ENCODE assay signal across 8 cellular contexts in the genomic region with DNA sequence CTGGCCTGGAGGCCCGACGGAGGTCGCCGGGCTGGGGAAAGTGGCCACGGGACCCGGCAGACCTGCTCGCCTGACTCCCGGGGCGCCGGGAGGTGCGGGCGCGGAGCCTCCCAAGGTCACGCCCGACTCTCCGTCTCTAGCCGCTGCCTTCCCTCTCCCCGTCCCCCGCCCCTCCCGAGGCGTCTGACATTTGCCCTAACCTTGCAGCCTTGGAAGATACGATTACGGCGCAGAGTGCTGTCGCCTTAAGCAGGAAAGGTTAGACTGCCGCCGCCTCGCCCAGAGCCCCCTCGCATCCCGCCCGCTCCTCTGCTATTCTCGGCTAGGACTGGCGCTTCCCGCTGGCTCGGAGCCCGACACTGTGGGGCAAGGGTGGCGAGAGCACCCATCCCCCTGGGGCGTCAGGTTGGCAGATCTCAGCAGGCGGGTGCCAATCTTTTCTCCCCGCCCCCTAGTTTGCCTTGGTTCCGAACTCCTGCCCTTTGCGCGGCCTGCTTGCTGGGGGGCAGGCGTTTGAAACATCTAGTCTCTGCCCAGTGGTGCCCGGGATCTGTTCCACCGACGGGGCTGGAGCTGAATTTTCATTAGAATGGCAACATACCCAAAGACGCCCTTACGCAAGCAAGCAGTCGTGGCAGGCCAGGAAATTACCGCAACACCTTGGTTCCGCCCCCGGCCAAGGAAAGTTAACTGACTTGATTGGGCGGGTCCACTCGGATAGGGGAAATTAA. TPM values are rescaled to one million over a fixed set of nuclear protein-coding genes. Genes with fewer than 3 reads are reported as not detected.
A peak's percentile ranks its signal among the peaks of the same experiment; 100 is the strongest.
DNase-seq lines count a peak whose midpoint lies in the region; ATAC-seq and TF ChIP-seq lines count a peak whose summit lies in the region.

No MANE protein-coding gene starts in this region.

- peaks cover 27% of the 10 kb centered on the region for H3K36me3 Mint-ChIP-seq in Calu3 (ENCODE audit: insufficient read depth, unreplicated experiment)
- H3K36me3 Mint-ChIP-seq in activated naive CD4-positive, alpha-beta T cell treated with anti-CD3 and anti-CD28 coated beads, Interleukin-2, amount 50 U/mL, for 24 hours, result no peaks in the 10 kb centered on the region

- H3K4me3 ChIP-seq in cardiac muscle cell, result peak overlapping the region; percentile 63
- peak overlapping the region; percentile 85 for H3K4me3 ChIP-seq in urinary bladder (ENCODE audit: low read depth, low read length)

- H3K36me3 ChIP-seq in cardiac muscle cell (peaks cover 6% of the 10 kb centered on the region), urinary bladder (ENCODE audit: insufficient read depth) (no peaks in the 10 kb centered on the region)

- H3K27ac ChIP-seq in cardiac muscle cell (peak overlapping the region; percentile 87), urinary bladder (ENCODE audit: low read depth) (peak overlapping the region; percentile 92)

- H3K9me3 ChIP-seq in cardiac muscle cell (ENCODE audit: low read depth), result no peaks in the 10 kb centered on the region

- H3K4me3 Mint-ChIP-seq in Calu3 (ENCODE audit: low read depth, unreplicated experiment), result peak overlapping the region; percentile 99
- H3K4me3 Mint-ChIP-seq in activated naive CD4-positive, alpha-beta T cell treated with anti-CD3 and anti-CD28 coated beads, Interleukin-2, amount 50 U/mL, for 24 hours, result peak overlapping the region; percentile 97

- H3K4me1 ChIP-seq in cardiac muscle cell (ENCODE audit: low read depth), result peaks cover 19% of the 10 kb centered on the region
- no peaks in the 10 kb centered on the region for H3K4me1 ChIP-seq in urinary bladder (ENCODE audit: insufficient read depth)

- no peaks in the 10 kb centered on the region for H3K27me3 Mint-ChIP-seq in Calu3 (ENCODE audit: unreplicated experiment)
- H3K27me3 Mint-ChIP-seq in activated naive CD4-positive, alpha-beta T cell treated with anti-CD3 and anti-CD28 coated beads, Interleukin-2, amount 50 U/mL, for 24 hours, result no peaks in the 10 kb centered on the region

- BruUV-seq in Calu3 (replicated peaks; lab: Mats Ljungman, UMichigan), result no TSS peak

- TF ChIP-seq CTCF in Calu3 (IDR thresholded peaks at IDR 0.05; ENCODE audit: unreplicated experiment) (no peak), cardiac muscle cell (IDR thresholded peaks at IDR 0.05; ENCODE audit: low read depth, low read length) (no peak)

- intact Hi-C loops in Calu3 (cut with micrococcal nuclease; ENCODE audit: unreplicated experiment), result no loop called here
- intact Hi-C loops in posterior cingulate gyrus (cut with DNase I), result no loop called here

- H3K27me3 ChIP-seq in cardiac muscle cell, result no peaks in the 10 kb centered on the region

- peaks cover 20% of the 10 kb centered on the region for H3K4me1 Mint-ChIP-seq in Calu3 (ENCODE audit: low read depth, unreplicated experiment)
- peaks cover 40% of the 10 kb centered on the region for H3K4me1 Mint-ChIP-seq in activated naive CD4-positive, alpha-beta T cell treated with anti-CD3 and anti-CD28 coated beads, Interleukin-2, amount 50 U/mL, for 24 hours

- DNase-seq in Calu3 (peak; percentile 80), HT1080 (ENCODE audit: low read depth) (peak; percentile 66), SK-N-DZ (ENCODE audit: low spot score) (peak; percentile 54), cardiac muscle cell (ENCODE audit: low read depth in 1 of 2, low spot score in 1 of 2) (peak; percentile 70 to 81), posterior cingulate gyrus (peak; percentile 23 to 90 (median 50))

- CTCF ChIA-PET in Calu3 (lab: Charles Lee), result interaction anchor here (0.9 kb wide), 1 partner anchor 20 kb away, joined by 3 read pairs; no protein-coding TSS in a partner anchor

- 8% methylated on average over 55 of the region's 55 CpGs for WGBS in urinary bladder

- peak; percentile 35 for ATAC-seq in GM21423 (IDR thresholded peaks at IDR 0.05; ENCODE audit: unreplicated experiment)

- no peaks in the 10 kb centered on the region for H3K9me3 Mint-ChIP-seq in Calu3 (ENCODE audit: low read depth, unreplicated experiment)
- H3K9me3 Mint-ChIP-seq in activated naive CD4-positive, alpha-beta T cell treated with anti-CD3 and anti-CD28 coated beads, Interleukin-2, amount 50 U/mL, for 24 hours, result no peaks in the 10 kb centered on the region

- H3K27ac Mint-ChIP-seq in Calu3 (ENCODE audit: unreplicated experiment), result peak overlapping the region; percentile 92
- H3K27ac Mint-ChIP-seq in activated naive CD4-positive, alpha-beta T cell treated with anti-CD3 and anti-CD28 coated beads, Interleukin-2, amount 50 U/mL, for 24 hours, result peak overlapping the region; percentile 95

RNA-seq across cellular contexts. Expression of a gene that starts 0.8 kb away (rescaled TPM):
- total RNA-seq in Calu3 (2022) (52.9 and 56.6 TPM in 2 replicates), cardiac muscle cell (344 and 361 TPM in 2 replicates), urinary bladder (61.4 TPM)
- total RNA-seq in HT1080 (2014; rRNA removed; shearing (Covaris generic)), result 31.9 and 34.4 TPM in 2 replicates
- 38.4 and 41.7 TPM in 2 replicates for polyA plus RNA-seq in HT1080 (2015; cell fraction: cytosol; rRNA removed)
- polyA plus RNA-seq in HT1080 (2015; cell fraction: nucleus; rRNA removed), result 44.6 and 50.5 TPM in 2 replicates
- 27.7 and 32.7 TPM in 2 replicates for polyA plus RNA-seq in SK-N-DZ (2014; cell fraction: cytosol; rRNA removed)
- polyA plus RNA-seq in SK-N-DZ (2014; cell fraction: nucleus; rRNA removed), result 10.0 and 12.2 TPM in 2 replicates
- polyA plus RNA-seq in cardiac muscle cell (264 and 277 TPM in 2 replicates), urinary bladder (52.7 TPM)

Comparison
In these comparisons a context has a peak if more than half of its experiments do, and no peak if none do; other contexts are left out.
1. Peak in every context shown above with its lines: DNase-seq, ATAC-seq, H3K4me3 ChIP-seq and H3K27ac ChIP-seq.